12 cellular contexts compared by ENCODE assay signal in genomic region chr17:43536236-43537088, GRCh38. TPM values are rescaled to one million over a fixed set of nuclear protein-coding genes. Genes with fewer than 3 reads are reported as not detected.
DNase-seq lines count a peak whose midpoint lies in the region; ATAC-seq, FAIRE-seq and TF ChIP-seq lines count a peak whose summit lies in the region.
"Had no signal": no experiment of that assay in that cellular context is flagged by ENCODE, and none has a peak within 500 bp of the region (broad histone marks: within the 10 kb centered on the region; RNA-seq: fewer than 3 reads in every experiment).

No MANE protein-coding gene starts in this region.

- no peak for FAIRE-seq in GM12891 (lab: Jason Lieb, UNC)
- FAIRE-seq: islet of Langerhans had no signal

- peaks cover 7% of the 10 kb centered on the region for H3K79me2 ChIP-seq in ACC112 (ENCODE audit: control insufficient read depth, insufficient read depth, low read length, unreplicated experiment)

- H3K36me3 ChIP-seq in ACC112 (ENCODE audit: insufficient read depth, low read length) = no peaks in the 10 kb centered on the region

- no peaks in the 10 kb centered on the region for H3K27me3 ChIP-seq in ACC112 (ENCODE audit: insufficient read depth, low read length)

- no peak overlapping the region for H2AFZ ChIP-seq in ACC112 (ENCODE audit: low read length, unreplicated experiment)

- no peak for TF ChIP-seq POLR2A in GM12891 (IDR thresholded peaks at IDR 0.05; ENCODE audit: low read depth, low read length)

- no peak for TF ChIP-seq CTCF in foreskin fibroblast (IDR thresholded peaks at IDR 0.05; ENCODE audit: low read depth, low read length)

- peak overlapping the region; percentile 41 for H3K4me3 ChIP-seq in ACC112 (ENCODE audit: low read depth, low read length)
- no peak overlapping the region for H3K4me3 ChIP-seq in foreskin fibroblast (ENCODE audit: low read depth in 1 of 2, low read length in 2 of 2)

- ATAC-seq in SK-N-SH treated with all-trans-retinoic acid at 6 μM for 48 hours (peak; percentile 39), GM18909 (IDR thresholded peaks at IDR 0.05; ENCODE audit: poor library complexity, unreplicated experiment) (no peak), GM21825 (IDR thresholded peaks at IDR 0.05; ENCODE audit: unreplicated experiment) (no peak)
- ATAC-seq: activated CD8-positive, alpha-beta memory T cell treated with anti-CD3 and anti-CD28 coated beads, Interleukin-2, amount 10 ng/mL, durations not matched to agents 7 days and 5 days had no signal

- DNase-seq in H4 (ENCODE audit: low spot score) = peak; percentile 22
- peak; percentile 57 to 78 for DNase-seq in foreskin fibroblast
- no peak for DNase-seq in middle frontal gyrus (ENCODE audit: extremely low spot score, low spot score)
- no peak for DNase-seq in GM12891 (ENCODE audit: insufficient read length, low spot score)
- DNase-seq: activated CD8-positive, alpha-beta memory T cell treated with anti-CD3 and anti-CD28 coated beads, Interleukin-2, amount 10 ng/mL, durations not matched to agents 7 days and 5 days; cortex of kidney; right cardiac atrium had no signal

- peaks cover 41% of the 10 kb centered on the region for H3K4me1 ChIP-seq in ACC112 (ENCODE audit: control insufficient read depth, insufficient read depth, low read length, unreplicated experiment)

- H3K27ac ChIP-seq in ACC112 (ENCODE audit: low read depth, low read length) = peak overlapping the region; percentile 79

TF ChIP-seq in SK-N-SH treated with all-trans-retinoic acid at 6 μM for 48 hours, 23 proteins besides CTCF, POLR2A, EP300 and RAD21 (continues in another document):
- TF ChIP-seq ZNF8 (CRISPR knock-in tag; IDR thresholded peaks at IDR 0.05) = no peak
- no peak for TF ChIP-seq CREB5 (CRISPR knock-in tag; IDR thresholded peaks at IDR 0.05; ENCODE audit: low read depth)
- TF ChIP-seq TOX (CRISPR knock-in tag; IDR thresholded peaks at IDR 0.05; ENCODE audit: borderline replicate concordance) = no peak
- no peak for TF ChIP-seq OSR1 (CRISPR knock-in tag; IDR thresholded peaks at IDR 0.05)
- TF ChIP-seq CSDC2 (CRISPR knock-in tag; IDR thresholded peaks at IDR 0.05) = no peak
- TF ChIP-seq CSRNP3 (CRISPR knock-in tag; IDR thresholded peaks at IDR 0.05) = no peak
- TF ChIP-seq ISL1 (CRISPR knock-in tag; IDR thresholded peaks at IDR 0.05) = no peak

TF ChIP-seq in GM12891, 5 proteins besides CTCF, POLR2A, EP300 and RAD21:
- TF ChIP-seq TAF1 (IDR thresholded peaks at IDR 0.05; ENCODE audit: low read depth, low read length) (no peak), PAX5 (IDR thresholded peaks at IDR 0.05; ENCODE audit: insufficient read depth, low read length, severe bottlenecking) (no peak), POU2F2 (IDR thresholded peaks at IDR 0.05; ENCODE audit: low read depth, low read length) (no peak), SPI1 (IDR thresholded peaks at IDR 0.05; ENCODE audit: low read depth, low read length) (no peak), POLR2AphosphoS5 (IDR thresholded peaks at IDR 0.05; ENCODE audit: low read depth, low read length) (no peak)

RNA-seq across cellular contexts. Expression of gene ETV4, which starts 9.7 kb away (rescaled TPM):
- 8.1 and 8.9 TPM in 2 replicates for total RNA-seq in H4 (2014; rRNA removed; shearing (Covaris generic))
- 5.6 TPM for polyA plus RNA-seq in GM12891 (2012; ENCODE audit: low read depth, missing spikeins)

RNA-seq across cellular contexts. Expression of gene DHX8, which starts 52.7 kb away (rescaled TPM):
- 32.9 and 36.9 TPM in 2 replicates for total RNA-seq in H4 (2014; rRNA removed; shearing (Covaris generic))
- polyA plus RNA-seq in GM12891 (2012; ENCODE audit: low read depth, missing spikeins) = 16.5 TPM

Comparison
In these comparisons a context has a peak if more than half of its experiments do, and no peak if none do; other contexts are left out.
1. DNase-seq: peak in H4 (single experiment) and foreskin fibroblast (2 of 2); none in middle frontal gyrus (single experiment) and GM12891 (single experiment).